1 cellular context compared by ENCODE assay signal in genomic region chr5:141778211-141778610, GRCh38.
TF ChIP-seq lines count a peak whose summit lies in the region.

No MANE protein-coding gene starts in this region.

TF ChIP-seq in SK-N-SH treated with all-trans-retinoic acid at 6 μM for 48 hours, 23 proteins besides CTCF, POLR2A, EP300 and RAD21 (continued from another document):
- TF ChIP-seq, protein P1, sequence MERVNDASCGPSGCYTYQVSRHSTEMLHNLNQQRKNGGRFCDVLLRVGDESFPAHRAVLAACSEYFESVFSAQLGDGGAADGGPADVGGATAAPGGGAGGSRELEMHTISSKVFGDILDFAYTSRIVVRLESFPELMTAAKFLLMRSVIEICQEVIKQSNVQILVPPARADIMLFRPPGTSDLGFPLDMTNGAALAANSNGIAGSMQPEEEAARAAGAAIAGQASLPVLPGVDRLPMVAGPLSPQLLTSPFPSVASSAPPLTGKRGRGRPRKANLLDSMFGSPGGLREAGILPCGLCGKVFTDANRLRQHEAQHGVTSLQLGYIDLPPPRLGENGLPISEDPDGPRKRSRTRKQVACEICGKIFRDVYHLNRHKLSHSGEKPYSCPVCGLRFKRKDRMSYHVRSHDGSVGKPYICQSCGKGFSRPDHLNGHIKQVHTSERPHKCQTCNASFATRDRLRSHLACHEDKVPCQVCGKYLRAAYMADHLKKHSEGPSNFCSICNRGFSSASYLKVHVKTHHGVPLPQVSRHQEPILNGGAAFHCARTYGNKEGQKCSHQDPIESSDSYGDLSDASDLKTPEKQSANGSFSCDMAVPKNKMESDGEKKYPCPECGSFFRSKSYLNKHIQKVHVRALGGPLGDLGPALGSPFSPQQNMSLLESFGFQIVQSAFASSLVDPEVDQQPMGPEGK (CRISPR knock-in tag; IDR thresholded peaks at IDR 0.05; ENCODE audit: borderline replicate concordance): no peak
